Comparison of ENCODE assay signal across 9 cellular contexts in genomic region chr15:64443747-64444621, GRCh38. TPM values are rescaled to one million over a fixed set of nuclear protein-coding genes. Genes with fewer than 3 reads are reported as not detected.
DNase-seq lines count a peak whose midpoint lies in the region; ATAC-seq and TF ChIP-seq lines count a peak whose summit lies in the region.
"Had no signal": no experiment of that assay in that cellular context is flagged by ENCODE, and none has a peak within 500 bp of the region (broad histone marks: within the 10 kb centered on the region; RNA-seq: fewer than 3 reads in every experiment).

No MANE protein-coding gene starts in this region.

- H3K36me3 ChIP-seq in HCT116 (ENCODE audit: control insufficient read depth in 1 of 2, insufficient read depth in 2 of 2, low read length in 2 of 2): no peaks in the 10 kb centered on the region
- peaks cover 0 to 37% of the 10 kb centered on the region in 2 experiments for H3K36me3 ChIP-seq in SK-N-SH (replicated peaks in 1 of 2; ENCODE audit: control insufficient read depth in 1 of 2, insufficient read depth in 2 of 2, low read length in 1 of 2)
- H3K36me3 ChIP-seq in thoracic aorta: peaks cover 20% of the 10 kb centered on the region
- H3K36me3 ChIP-seq in neural progenitor cell: no peaks in the 10 kb centered on the region

- peaks cover 6% of the 10 kb centered on the region for H3K4me1 Mint-ChIP-seq in neural progenitor cell
- peaks cover 5% of the 10 kb centered on the region for H3K4me1 Mint-ChIP-seq in endothelial cell (ENCODE audit: unreplicated experiment)

- H3K36me3 Mint-ChIP-seq in neural progenitor cell (peaks cover 11% of the 10 kb centered on the region), endothelial cell (ENCODE audit: low read depth, unreplicated experiment) (peaks cover 17% of the 10 kb centered on the region)

- CTCF ChIA-PET in HCT116 (lab: Charles Lee) (interaction anchor here (0.5 to 0.7 kb wide), 2 partner anchors 209 to 390 kb away, joined by 4 to 5 read pairs; no protein-coding TSS in a partner anchor), SK-N-SH (lab: Yijun Ruan, JAX) (interaction anchor here (2.0 kb wide), 1 partner anchor 11 kb away, joined by 6 read pairs; no protein-coding TSS in a partner anchor)

- H3K4me1 ChIP-seq in HCT116 (ENCODE audit: control insufficient read depth in 1 of 2, insufficient read depth in 2 of 2, low read length in 2 of 2) (peaks cover 22 to 29% of the 10 kb centered on the region in 2 experiments), SK-N-SH (ENCODE audit: control insufficient read depth in 1 of 2, insufficient read depth in 2 of 2, low read depth in 1 of 2, low read length in 1 of 2) (peaks cover 0 to 18% of the 10 kb centered on the region in 2 experiments; a peak in 1 of 4 replicates), thoracic aorta (ENCODE audit: control insufficient read depth in 1 of 2, low read depth in 2 of 2) (peaks cover 9 to 17% of the 10 kb centered on the region in 2 donors), neural progenitor cell (no peaks in the 10 kb centered on the region)

- peak; percentile 57 for DNase-seq in GM12864 (ENCODE audit: low read depth)
- DNase-seq in HCT116 (ENCODE audit: low read depth, low spot score): peak; percentile 81
- no peak for DNase-seq in SK-N-SH
- peak; percentile 92 for DNase-seq in fibroblast of the aortic adventitia (ENCODE audit: low read depth)
- DNase-seq in thoracic aorta (ENCODE audit: low spot score): no peak
- DNase-seq in neural progenitor cell (ENCODE audit: low spot score): no peak
- no peak for DNase-seq in NCI-H1092 (lab: John Stamatoyannopoulos, UW)
- DNase-seq in endothelial cell (ENCODE audit: low spot score): no peak

- H3K9me3 ChIP-seq in HCT116 (ENCODE audit: control insufficient read depth in 1 of 2, insufficient read depth in 1 of 2, low read depth in 1 of 2, low read length in 2 of 2) (no peaks in the 10 kb centered on the region), SK-N-SH (no peaks in the 10 kb centered on the region), thoracic aorta (no peaks in the 10 kb centered on the region), neural progenitor cell (ENCODE audit: low read depth) (no peaks in the 10 kb centered on the region)

- ATAC-seq in HCT116 (peak; percentile 89), thoracic aorta (ENCODE audit: insufficient number of reproducible peaks, low FRiP score, low read depth) (no peak)

- H3K27ac Mint-ChIP-seq in neural progenitor cell (no peak overlapping the region), endothelial cell (ENCODE audit: unreplicated experiment) (no peak overlapping the region)

- peak overlapping the region; percentile 46 for H3K9ac ChIP-seq in HCT116 (ENCODE audit: low read length)
- peak overlapping the region; percentile 23; the same call in 1 of the 2 replicates for H3K9ac ChIP-seq in SK-N-SH
- H3K9ac ChIP-seq in neural progenitor cell: no peak overlapping the region

- BruUV-seq in HCT116 (replicated peaks; lab: Mats Ljungman, UMichigan): no TSS peak

- TF ChIP-seq POLR2A in HCT116 (IDR thresholded peaks at IDR 0.05; ENCODE audit: borderline replicate concordance, extremely low read depth, insufficient read depth, insufficient read length): no peak

- H2AFZ ChIP-seq in HCT116 (ENCODE audit: low read depth, low read length, poor library complexity, severe bottlenecking) (no peak overlapping the region), SK-N-SH (ENCODE audit: low read depth) (no peak overlapping the region; the same call in 1 of the 2 replicates), neural progenitor cell (replicated peaks) (no peak overlapping the region)

- H3K4me3 ChIP-seq in GM12864 (ENCODE audit: low read depth, low read length) (no peak overlapping the region), HCT116 (replicated peaks in 1 of 2; ENCODE audit: low read depth in 1 of 2, low read length in 2 of 2) (peak overlapping the region; percentile 12 to 50), SK-N-SH (ENCODE audit: low read depth in 2 of 2, low read length in 1 of 2) (peak overlapping the region in 1 of 2 experiments; percentile 11; a peak in 1 of 4 replicates), fibroblast of the aortic adventitia (ENCODE audit: low read depth, low read length) (no peak overlapping the region), thoracic aorta (no peak overlapping the region), neural progenitor cell (no peak overlapping the region)
- H3K4me3 ChIP-seq: SK-N-MC had no signal

- peaks cover 28% of the 10 kb centered on the region for H3F3A ChIP-seq in SK-N-SH (replicated peaks; ENCODE audit: insufficient read depth)
- no peaks in the 10 kb centered on the region for H3F3A ChIP-seq in neural progenitor cell (ENCODE audit: low read depth)

- H4K20me1 ChIP-seq in HCT116 (ENCODE audit: insufficient read depth) (no peaks in the 10 kb centered on the region), SK-N-SH (ENCODE audit: insufficient read depth) (no peaks in the 10 kb centered on the region), neural progenitor cell (ENCODE audit: low read depth) (no peaks in the 10 kb centered on the region)

- H3K27me3 Mint-ChIP-seq in neural progenitor cell (ENCODE audit: insufficient read depth, low read depth) (no peaks in the 10 kb centered on the region), endothelial cell (ENCODE audit: unreplicated experiment) (no peaks in the 10 kb centered on the region)

- TF ChIP-seq CTCF in GM12864 (IDR thresholded peaks at IDR 0.05; ENCODE audit: low read depth, low read length, missing control alignments) (no peak), HCT116 (IDR thresholded peaks at IDR 0.05 in 2 of 3, conservative IDR thresholded peaks at IDR 0.05 in 1 of 3; ENCODE audit: borderline replicate concordance in 1 of 3, insufficient read depth in 1 of 3, low read depth in 2 of 3, low read length in 2 of 3) (0 out of 6 replicates have a peak, but pooled peaks of 1 of the 3 experiments have one; percentile 3), SK-N-SH (IDR thresholded peaks at IDR 0.05) (no peak), fibroblast of the aortic adventitia (IDR thresholded peaks at IDR 0.05; ENCODE audit: insufficient read depth, low read length) (no peak), thoracic aorta (IDR thresholded peaks at IDR 0.05) (no peak), neural progenitor cell (IDR thresholded peaks at IDR 0.05) (no peak), endothelial cell (IDR thresholded peaks at IDR 0.05; ENCODE audit: unreplicated experiment) (no peak)

- H3K9me3 Mint-ChIP-seq in neural progenitor cell (no peaks in the 10 kb centered on the region), endothelial cell (ENCODE audit: unreplicated experiment) (no peaks in the 10 kb centered on the region)

- RAD21 ChIA-PET in HCT116 (lab: Charles Lee; ENCODE audit: low non-redundant PET in 1 of 2, low total read pairs in 2 of 2, uncharacterized antibody in 2 of 2, unreplicated experiment in 2 of 2): no interaction called here

- 41% methylated on average over 3 of the region's 3 CpGs for WGBS in SK-N-SH (ENCODE audit: low lambda C conversion rate)

- H3K9me2 ChIP-seq in HCT116 (ENCODE audit: insufficient read depth) (no peaks in the 10 kb centered on the region), SK-N-SH (no peaks in the 10 kb centered on the region)

- peak in 1 of 2 experiments; percentile 7; a peak in 1 of 4 replicates for TF ChIP-seq EP300 in SK-N-SH (IDR thresholded peaks at IDR 0.05; ENCODE audit: borderline replicate concordance in 1 of 2, low read depth in 1 of 2, low read length in 1 of 2)

- TF ChIP-seq RAD21 in HCT116 (IDR thresholded peaks at IDR 0.05; ENCODE audit: low read depth) (peak; percentile 2; the same call in 1 of the 2 replicates), SK-N-SH (IDR thresholded peaks at IDR 0.05; ENCODE audit: low read length) (no peak)

- no peaks in the 10 kb centered on the region for H3K79me2 ChIP-seq in HCT116 (ENCODE audit: insufficient read depth, low read length)
- no peaks in the 10 kb centered on the region; the same call in 1 of the 2 replicates for H3K79me2 ChIP-seq in SK-N-SH (ENCODE audit: insufficient read depth)
- no peaks in the 10 kb centered on the region for H3K79me2 ChIP-seq in neural progenitor cell (ENCODE audit: low read depth)

- H3K27ac ChIP-seq in HCT116 (ENCODE audit: low read depth, low read length) (peak overlapping the region; percentile 81), SK-N-SH (ENCODE audit: low read depth in 2 of 2, low read length in 1 of 2) (peak overlapping the region; percentile 70 to 84), thoracic aorta (peak overlapping the region; percentile 32 to 60), neural progenitor cell (no peak overlapping the region)
- H3K27ac ChIP-seq: SK-N-MC had no signal

- POLR2A ChIA-PET in HCT116 (lab: Charles Lee) (interaction anchor here (1.5 to 1.9 kb wide), 2 partner anchors 14 to 16 kb away, joined by 5 to 8 read pairs; partner anchors contain the start of gene ZNF609), SK-N-SH (lab: Yijun Ruan, JAX) (interaction anchor here (0.9 kb wide), 1 partner anchor 16 kb away, joined by 3 read pairs; no protein-coding TSS in a partner anchor)

- H3K4me3 Mint-ChIP-seq in neural progenitor cell (no peak overlapping the region), endothelial cell (ENCODE audit: unreplicated experiment) (no peak overlapping the region)

- H3K4me2 ChIP-seq in HCT116 (ENCODE audit: low read length): peak overlapping the region; percentile 63
- H3K4me2 ChIP-seq in SK-N-SH: peak overlapping the region; percentile 61
- no peak overlapping the region for H3K4me2 ChIP-seq in neural progenitor cell

- intact Hi-C loops in HCT116 (cut with micrococcal nuclease): no loop called here

- H3K27me3 ChIP-seq in HCT116 (ENCODE audit: insufficient read depth, low read length) (no peaks in the 10 kb centered on the region), SK-N-SH (ENCODE audit: insufficient read depth) (no peaks in the 10 kb centered on the region), thoracic aorta (replicated peaks; ENCODE audit: insufficient read depth) (no peaks in the 10 kb centered on the region), neural progenitor cell (no peaks in the 10 kb centered on the region)

RNA-seq across cellular contexts. Expression of gene ZNF609, which starts 16.4 kb away (rescaled TPM):
- total RNA-seq in HCT116 (2021; ENCODE audit: unreplicated experiment): 31.0 TPM
- polyA plus RNA-seq in HCT116 (2012): 20.1 and 31.0 TPM in 2 replicates
- 10.3 and 12.6 TPM in 2 replicates for polyA plus RNA-seq in SK-N-SH (2012; rRNA removed)
- polyA plus RNA-seq in SK-N-SH (2012; cell fraction: cytosol; rRNA removed): 9.7 and 10.8 TPM in 2 replicates
- 14.9 and 19.1 TPM in 2 replicates for polyA plus RNA-seq in SK-N-SH (2012; cell fraction: nucleus; rRNA removed)
- 19.3 and 38.8 TPM in 2 replicates for total RNA-seq in fibroblast of the aortic adventitia (ENCODE audit: low replicate concordance)
- total RNA-seq in thoracic aorta: 10 to 100 TPM; 25.2 to 38.8 TPM
- total RNA-seq in neural progenitor cell (ENCODE audit: low replicate concordance): 21.5 and 31.1 TPM in 2 replicates
- total RNA-seq in endothelial cell (ENCODE audit: unreplicated experiment): 41.2 TPM

RNA-seq across cellular contexts. Expression of gene TRIP4, which starts 56.3 kb away (rescaled TPM):
- 18.3 TPM for total RNA-seq in HCT116 (2021; ENCODE audit: unreplicated experiment)
- 14.0 and 16.7 TPM in 2 replicates for polyA plus RNA-seq in HCT116 (2012)
- 14.5 and 20.3 TPM in 2 replicates for polyA plus RNA-seq in SK-N-SH (2012; rRNA removed)
- 19.1 and 20.1 TPM in 2 replicates for polyA plus RNA-seq in SK-N-SH (2012; cell fraction: cytosol; rRNA removed)
- polyA plus RNA-seq in SK-N-SH (2012; cell fraction: nucleus; rRNA removed): 12.1 and 19.2 TPM in 2 replicates
- 11.8 and 25.8 TPM in 2 replicates for total RNA-seq in fibroblast of the aortic adventitia (ENCODE audit: low replicate concordance)
- 10 to 100 TPM; 11.5 to 29.9 TPM for total RNA-seq in thoracic aorta
- total RNA-seq in neural progenitor cell (ENCODE audit: low replicate concordance): 10.9 and 17.3 TPM in 2 replicates
- 46.1 TPM for total RNA-seq in endothelial cell (ENCODE audit: unreplicated experiment)

Comparison
In these comparisons a context has a peak if more than half of its experiments do, and no peak if none do; other contexts are left out.
1. DNase-seq: peak in GM12864 (single experiment), HCT116 (single experiment) and fibroblast of the aortic adventitia (single experiment); none in SK-N-SH (single experiment), thoracic aorta (single experiment), neural progenitor cell (single experiment), NCI-H1092 (single experiment) and endothelial cell (single experiment).
2. H3K4me3 ChIP-seq: peak in HCT116 (2 of 2); none in GM12864 (single experiment), fibroblast of the aortic adventitia (single experiment), thoracic aorta (single experiment) and neural progenitor cell (single experiment).